In the genomic region with DNA sequence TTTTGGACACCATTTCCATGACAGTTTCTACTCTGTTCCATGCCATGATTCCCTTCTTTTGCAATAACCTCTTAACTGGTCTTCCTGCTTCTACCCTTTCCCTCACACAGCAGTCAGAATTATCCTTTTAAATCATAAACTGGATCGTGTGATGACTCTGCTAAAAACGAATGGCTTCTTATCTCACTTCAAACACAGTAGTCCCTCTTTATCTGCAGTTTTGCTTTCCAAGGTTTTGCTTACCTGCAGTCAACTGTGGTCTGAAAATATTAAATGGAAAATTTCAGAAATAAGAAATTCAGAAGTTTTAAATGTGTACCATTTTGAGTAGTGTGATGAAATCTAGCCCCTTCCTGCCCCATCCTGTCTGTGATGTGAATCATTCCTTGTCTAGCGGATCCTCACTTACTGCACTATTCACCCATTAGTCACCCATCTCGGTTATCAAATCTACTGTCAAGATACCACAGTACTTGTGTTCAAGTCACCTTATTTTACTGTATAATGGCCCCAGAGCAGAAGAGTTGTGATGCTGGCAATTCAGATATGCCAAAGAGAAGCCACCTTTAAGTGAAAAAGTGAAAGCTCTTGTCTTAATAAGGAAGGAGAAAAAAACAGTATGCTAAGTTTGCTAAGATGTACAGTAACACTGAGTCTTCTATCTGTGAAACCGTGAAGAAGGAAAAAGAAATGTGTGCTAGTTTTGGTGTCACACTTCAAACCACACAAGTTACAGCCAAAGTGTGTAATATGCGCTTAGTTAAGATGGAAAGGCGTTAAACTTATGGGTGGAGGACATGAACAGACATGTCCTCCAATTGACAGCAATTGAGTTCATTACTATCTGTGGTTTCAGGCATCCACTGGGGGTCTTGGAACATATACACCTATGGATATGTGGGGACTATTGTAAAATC, we compare ENCODE assay signal across 16 cellular contexts.
DNase-seq lines count a peak whose midpoint lies in the region; ATAC-seq, FAIRE-seq and TF ChIP-seq lines count a peak whose summit lies in the region.
"Had no signal": no experiment of that assay in that cellular context is flagged by ENCODE, and none has a peak within 500 bp of the region (broad histone marks: within the 10 kb centered on the region; RNA-seq: fewer than 3 reads in every experiment).

No MANE protein-coding gene starts in this region.

- H3K36me3 ChIP-seq in keratinocyte (ENCODE audit: control insufficient read depth in 2 of 2, extremely low read depth in 1 of 2, insufficient read depth in 2 of 2, low read length in 2 of 2) (no peaks in the 10 kb centered on the region), ascending aorta (peaks cover 0 to 3% of the 10 kb centered on the region in 2 donors)
- H3K36me3 ChIP-seq: cardiac muscle cell, SJCRH30 had no signal

- peaks cover 26% of the 10 kb centered on the region for H3K9me3 Mint-ChIP-seq in WTC11

- TF ChIP-seq CTCF in WTC11 (IDR thresholded peaks at IDR 0.05): no peak
- TF ChIP-seq CTCF in keratinocyte (optimal IDR thresholded peaks at IDR 0.05 in 1 of 3, IDR thresholded peaks at IDR 0.05 in 1 of 3, conservative IDR thresholded peaks at IDR 0.05 in 1 of 3; ENCODE audit: extremely low read depth in 1 of 3, insufficient read depth in 2 of 3, low read length in 3 of 3): no peak
- no peak for TF ChIP-seq CTCF in ascending aorta (IDR thresholded peaks at IDR 0.05)

- peaks cover 12% of the 10 kb centered on the region for H3K4me1 ChIP-seq in keratinocyte (ENCODE audit: control insufficient read depth, extremely low read depth, insufficient read depth, low read length)
- H3K4me1 ChIP-seq in ascending aorta: no peaks in the 10 kb centered on the region
- H3K4me1 ChIP-seq: SJCRH30 had no signal

- H4K20me1 ChIP-seq in keratinocyte (ENCODE audit: control insufficient read depth, extremely low read depth, insufficient read depth, low read length): no peaks in the 10 kb centered on the region

- no peaks in the 10 kb centered on the region for H3K79me2 ChIP-seq in keratinocyte (ENCODE audit: control insufficient read depth, insufficient read depth, low read length)

- FAIRE-seq in keratinocyte (lab: Jason Lieb, UNC): peak; percentile 98

- 0 out of 2 replicates have a peak overlapping the region, but pooled peaks have one; percentile 16 for H3K27ac Mint-ChIP-seq in WTC11
- H3K27ac Mint-ChIP-seq: activated T-helper 1 cell treated with anti-CD3 and anti-CD28 coated beads, Interleukin-12 subunit alpha, Interleukin-12 subunit beta, Interleukin-2, Interleukin-4 antibody, amounts not matched to agents 30 ng/mL and 10 ng/mL and 1 ng/mL, durations not matched to agents 14 hours and 24 hours and 36 hours; CD4-positive, alpha-beta memory T cell had no signal

- POLR2A ChIA-PET in WTC11 (lab: Charles Lee): no interaction called here

- H2AFZ ChIP-seq in keratinocyte (ENCODE audit: control insufficient read depth, low read length): no peak overlapping the region

- dilution Hi-C loops in keratinocyte (cut with MboI; ENCODE audit: extremely low pct_ligation_motif_present, low sequenced_read_pairs): no loop called here

- H3K27ac ChIP-seq in keratinocyte (ENCODE audit: control insufficient read depth, insufficient read depth, low read length) (peak overlapping the region; percentile 41), ascending aorta (no peak overlapping the region)
- H3K27ac ChIP-seq: cardiac muscle cell, SJCRH30 had no signal

- H3K9me1 ChIP-seq in keratinocyte (ENCODE audit: control insufficient read depth, extremely low read depth, insufficient read depth, low read length): no peaks in the 10 kb centered on the region

- H3K27me3 Mint-ChIP-seq in WTC11 (ENCODE audit: low read depth): no peaks in the 10 kb centered on the region; the same call in 1 of the 2 replicates
- H3K27me3 Mint-ChIP-seq: CD4-positive, alpha-beta memory T cell; IgD-negative memory B cell had no signal

- H3K4me3 ChIP-seq in keratinocyte (ENCODE audit: control insufficient read depth in 2 of 3, extremely low read depth in 1 of 3, insufficient read depth in 2 of 3, low read depth in 1 of 3, low read length in 3 of 3) (no peak overlapping the region), ascending aorta (no peak overlapping the region)
- H3K4me3 ChIP-seq: cardiac muscle cell, SJCRH30 had no signal

- no peak overlapping the region for H3K9ac ChIP-seq in keratinocyte (ENCODE audit: control insufficient read depth, extremely low read depth, insufficient read depth, low read length)

- H3K4me1 Mint-ChIP-seq in WTC11: no peaks in the 10 kb centered on the region
- H3K4me1 Mint-ChIP-seq: CD4-positive, alpha-beta memory T cell; IgD-negative memory B cell had no signal

- no peaks in the 10 kb centered on the region for H3K27me3 ChIP-seq in keratinocyte (ENCODE audit: control insufficient read depth, extremely low read depth, insufficient read depth, low read length)
- H3K27me3 ChIP-seq in ascending aorta: no peaks in the 10 kb centered on the region
- H3K27me3 ChIP-seq: cardiac muscle cell, SJCRH30 had no signal

- H3K4me3 Mint-ChIP-seq in WTC11: no peak overlapping the region
- H3K4me3 Mint-ChIP-seq: activated T-helper 1 cell treated with anti-CD3 and anti-CD28 coated beads, Interleukin-12 subunit alpha, Interleukin-12 subunit beta, Interleukin-2, Interleukin-4 antibody, amounts not matched to agents 30 ng/mL and 10 ng/mL and 1 ng/mL, durations not matched to agents 14 hours and 24 hours and 36 hours; CD4-positive, alpha-beta memory T cell; IgD-negative memory B cell had no signal

- CTCF ChIA-PET in WTC11 (lab: Charles Lee): no interaction called here

- ATAC-seq in WTC11 (no peak), HG02759 (IDR thresholded peaks at IDR 0.05; ENCODE audit: unreplicated experiment) (no peak)

- H3K36me3 Mint-ChIP-seq in WTC11: peaks cover 4% of the 10 kb centered on the region

- peak overlapping the region; percentile 41 for H3K4me2 ChIP-seq in keratinocyte (ENCODE audit: control insufficient read depth, extremely low read depth, insufficient read depth, low read depth, low read length)

- intact Hi-C loops in ascending aorta (cut with DNase I): no loop called here

- H3K9me3 ChIP-seq in keratinocyte (ENCODE audit: control insufficient read depth, low read depth, low read length) (no peaks in the 10 kb centered on the region), ascending aorta (no peaks in the 10 kb centered on the region)
- H3K9me3 ChIP-seq: SJCRH30 had no signal

- peak; percentile 79 for DNase-seq in EH (ENCODE audit: low read depth)
- peak; percentile 77 for DNase-seq in HPDE6-E6E7 (ENCODE audit: extremely low spot score)
- DNase-seq in WTC11 (ENCODE audit: low spot score): no peak
- DNase-seq in keratinocyte (ENCODE audit: low read depth, low spot score): peak; percentile 38
- no peak for DNase-seq in ascending aorta (ENCODE audit: low spot score in 2 of 2)
- DNase-seq in middle frontal gyrus (ENCODE audit: extremely low spot score, low spot score): no peak
- DNase-seq: CD4-positive, alpha-beta memory T cell; hypothalamus; NCI-H1694; NCI-H82; SJCRH30; substantia nigra had no signal

TF ChIP-seq in WTC11, 78 proteins besides CTCF, POLR2A, EP300 and RAD21:
- no peak for TF ChIP-seq TP53 (CRISPR knock-in tag; IDR thresholded peaks at IDR 0.05)
- TF ChIP-seq ZNF396 (CRISPR knock-in tag; IDR thresholded peaks at IDR 0.05; ENCODE audit: borderline replicate concordance): no peak
- no peak for TF ChIP-seq PRRX2 (CRISPR knock-in tag; IDR thresholded peaks at IDR 0.05)

Comparison
In these comparisons a context has a peak if more than half of its experiments do, and no peak if none do; other contexts are left out.
1. DNase-seq: peak in EH (single experiment), HPDE6-E6E7 (single experiment) and keratinocyte (single experiment); none in WTC11 (single experiment), ascending aorta (0 of 2) and middle frontal gyrus (single experiment).